Comparison of ENCODE assay signal across 1 cellular context in the genomic region with DNA sequence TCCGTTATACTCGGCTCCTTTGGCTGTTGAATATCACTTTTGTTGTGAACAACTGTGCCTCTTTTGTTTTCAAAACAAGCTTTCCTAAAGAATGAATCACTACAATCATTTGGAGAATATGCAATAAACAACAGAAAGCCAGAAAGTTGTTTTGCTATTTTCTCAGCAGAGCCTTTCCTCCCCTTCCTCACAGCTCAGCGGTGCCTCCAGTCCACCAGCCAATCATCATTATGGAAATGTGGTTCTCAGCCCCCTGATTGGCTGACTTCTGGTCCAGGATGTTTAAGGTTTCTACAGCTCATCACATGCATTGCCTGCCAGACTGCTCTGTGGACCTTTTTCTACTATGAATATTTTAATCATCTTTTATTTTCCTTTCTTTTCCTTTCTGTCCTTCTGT.
TF ChIP-seq lines count a peak whose summit lies in the region.

No MANE protein-coding gene starts in this region.

TF ChIP-seq in IMR-90, 13 proteins besides CTCF, POLR2A, EP300 and RAD21 (continued from another document):
- TF ChIP-seq, protein P1, sequence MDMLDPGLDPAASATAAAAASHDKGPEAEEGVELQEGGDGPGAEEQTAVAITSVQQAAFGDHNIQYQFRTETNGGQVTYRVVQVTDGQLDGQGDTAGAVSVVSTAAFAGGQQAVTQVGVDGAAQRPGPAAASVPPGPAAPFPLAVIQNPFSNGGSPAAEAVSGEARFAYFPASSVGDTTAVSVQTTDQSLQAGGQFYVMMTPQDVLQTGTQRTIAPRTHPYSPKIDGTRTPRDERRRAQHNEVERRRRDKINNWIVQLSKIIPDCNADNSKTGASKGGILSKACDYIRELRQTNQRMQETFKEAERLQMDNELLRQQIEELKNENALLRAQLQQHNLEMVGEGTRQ (IDR thresholded peaks at IDR 0.05; ENCODE audit: low read depth, low read length) = no peak
- TF ChIP-seq MXI1 (IDR thresholded peaks at IDR 0.05; ENCODE audit: borderline replicate concordance, low read depth, low read length) (no peak), BHLHE40 (IDR thresholded peaks at IDR 0.05; ENCODE audit: low read depth, low read length) (no peak), RFX5 (IDR thresholded peaks at IDR 0.05; ENCODE audit: low read depth, low read length) (no peak)
- TF ChIP-seq, protein P2, sequence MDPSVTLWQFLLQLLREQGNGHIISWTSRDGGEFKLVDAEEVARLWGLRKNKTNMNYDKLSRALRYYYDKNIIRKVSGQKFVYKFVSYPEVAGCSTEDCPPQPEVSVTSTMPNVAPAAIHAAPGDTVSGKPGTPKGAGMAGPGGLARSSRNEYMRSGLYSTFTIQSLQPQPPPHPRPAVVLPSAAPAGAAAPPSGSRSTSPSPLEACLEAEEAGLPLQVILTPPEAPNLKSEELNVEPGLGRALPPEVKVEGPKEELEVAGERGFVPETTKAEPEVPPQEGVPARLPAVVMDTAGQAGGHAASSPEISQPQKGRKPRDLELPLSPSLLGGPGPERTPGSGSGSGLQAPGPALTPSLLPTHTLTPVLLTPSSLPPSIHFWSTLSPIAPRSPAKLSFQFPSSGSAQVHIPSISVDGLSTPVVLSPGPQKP (IDR thresholded peaks at IDR 0.05; ENCODE audit: borderline replicate concordance, low read depth, low read length) = no peak
